In genomic region chr10:73643362-73643761, GRCh38 we compare ENCODE assay signal across 12 cellular contexts. TPM values are rescaled to one million over a fixed set of nuclear protein-coding genes. Genes with fewer than 3 reads are reported as not detected.
DNase-seq lines count a peak whose midpoint lies in the region; ATAC-seq and TF ChIP-seq lines count a peak whose summit lies in the region.
"Had no signal": no experiment of that assay in that cellular context is flagged by ENCODE, and none has a peak within 500 bp of the region (broad histone marks: within the 10 kb centered on the region; RNA-seq: fewer than 3 reads in every experiment).

No MANE protein-coding gene starts in this region.

- H3K27me3 ChIP-seq in DOHH2 (ENCODE audit: control insufficient read depth, low read length), result peaks cover 6% of the 10 kb centered on the region; the same call in 1 of the 2 replicates
- H3K27me3 ChIP-seq in skeletal muscle tissue (ENCODE audit: control insufficient read depth in 3 of 3, insufficient read depth in 3 of 3, low read length in 3 of 3), result no peaks in the 10 kb centered on the region
- H3K27me3 ChIP-seq in HAP-1 (ENCODE audit: low read depth), result no peaks in the 10 kb centered on the region

- H3K4me1 Mint-ChIP-seq in activated T-helper 17 cell treated with anti-CD3 and anti-CD28 coated beads, Interleukin-2, amount 50 U/mL, for 72 hours, result peaks cover 12% of the 10 kb centered on the region
- peaks cover 14% of the 10 kb centered on the region for H3K4me1 Mint-ChIP-seq in activated T-cell treated with anti-CD3 and anti-CD28 coated beads, Interleukin-2, amount 50 U/mL, for 24 hours (ENCODE audit: low read depth)

- no peaks in the 10 kb centered on the region for H3F3A ChIP-seq in DOHH2 (ENCODE audit: control insufficient read depth, insufficient read depth)

- H3K9me3 Mint-ChIP-seq in activated T-helper 17 cell treated with anti-CD3 and anti-CD28 coated beads, Interleukin-2, amount 50 U/mL, for 72 hours, result no peaks in the 10 kb centered on the region
- no peaks in the 10 kb centered on the region for H3K9me3 Mint-ChIP-seq in activated T-cell treated with anti-CD3 and anti-CD28 coated beads, Interleukin-2, amount 50 U/mL, for 24 hours
- H3K9me3 Mint-ChIP-seq: CD4-positive, CD25-positive, alpha-beta regulatory T cell; H9 had no signal

- no peaks in the 10 kb centered on the region for H3K9me3 ChIP-seq in DOHH2 (ENCODE audit: control insufficient read depth, insufficient read depth, low read length)
- no peaks in the 10 kb centered on the region for H3K9me3 ChIP-seq in skeletal muscle tissue (ENCODE audit: control insufficient read depth in 3 of 3, low read length in 3 of 3)
- H3K9me3 ChIP-seq in HAP-1, result no peaks in the 10 kb centered on the region
- H3K9me3 ChIP-seq: SK-N-SH had no signal

- no peaks in the 10 kb centered on the region for H3K36me3 Mint-ChIP-seq in activated T-helper 17 cell treated with anti-CD3 and anti-CD28 coated beads, Interleukin-2, amount 50 U/mL, for 72 hours (ENCODE audit: low read depth)
- H3K36me3 Mint-ChIP-seq in activated T-cell treated with anti-CD3 and anti-CD28 coated beads, Interleukin-2, amount 50 U/mL, for 24 hours (ENCODE audit: low read depth), result no peaks in the 10 kb centered on the region
- H3K36me3 Mint-ChIP-seq: CD4-positive, CD25-positive, alpha-beta regulatory T cell had no signal

- no peaks in the 10 kb centered on the region for H3K9me2 ChIP-seq in DOHH2 (replicated peaks; ENCODE audit: control insufficient read depth, low read length)
- H3K9me2 ChIP-seq: SK-N-SH had no signal

- TF ChIP-seq CTCF in 22Rv1 (IDR thresholded peaks at IDR 0.05) (no peak), DOHH2 (IDR thresholded peaks at IDR 0.05; ENCODE audit: low read depth, low read length, poor library complexity, severe bottlenecking) (no peak)

- H3K9ac ChIP-seq in skeletal muscle tissue (ENCODE audit: low read depth in 1 of 3, low read length in 3 of 3), result no peak overlapping the region
- H3K9ac ChIP-seq: SK-N-SH had no signal

- peak overlapping the region; percentile 38; the same call in 1 of the 2 replicates for H3K4me2 ChIP-seq in DOHH2 (ENCODE audit: low read length)
- H3K4me2 ChIP-seq: SK-N-SH had no signal

- H3K4me1 ChIP-seq in DOHH2 (ENCODE audit: control insufficient read depth, low read length) (peaks cover 22% of the 10 kb centered on the region), skeletal muscle tissue (ENCODE audit: control insufficient read depth in 3 of 3, insufficient read depth in 3 of 3, low read length in 3 of 3) (peaks cover 30 to 53% (median 53%) of the 10 kb centered on the region in 3 donors), HAP-1 (no peaks in the 10 kb centered on the region)

- DNase-seq in HAP-1 (ENCODE audit: low spot score in 2 of 2), result no peak
- no peak for DNase-seq in activated T-cell treated with anti-CD3 and anti-CD28 coated beads, Interleukin-2, amount 50 U/mL, for 24 hours
- DNase-seq: NCI-H2107, Right ventricle myocardium superior had no signal

- in situ Hi-C loops in HAP-1 (cut with MboI; ENCODE audit: low sequenced_read_pairs), result loop anchor here (5.0 kb wide), 1 partner anchor 116 kb away; no protein-coding TSS in a partner anchor

- no peaks in the 10 kb centered on the region for H4K20me1 ChIP-seq in DOHH2 (ENCODE audit: control insufficient read depth, insufficient read depth, low read depth, low read length)

- peak overlapping the region; percentile 76 for H3K27ac Mint-ChIP-seq in activated T-helper 17 cell treated with anti-CD3 and anti-CD28 coated beads, Interleukin-2, amount 50 U/mL, for 72 hours
- H3K27ac Mint-ChIP-seq in activated T-cell treated with anti-CD3 and anti-CD28 coated beads, Interleukin-2, amount 50 U/mL, for 24 hours, result no peak overlapping the region
- H3K27ac Mint-ChIP-seq: H9 had no signal

- no peaks in the 10 kb centered on the region for H3K27me3 Mint-ChIP-seq in activated T-helper 17 cell treated with anti-CD3 and anti-CD28 coated beads, Interleukin-2, amount 50 U/mL, for 72 hours
- H3K27me3 Mint-ChIP-seq in activated T-cell treated with anti-CD3 and anti-CD28 coated beads, Interleukin-2, amount 50 U/mL, for 24 hours, result peaks cover 4% of the 10 kb centered on the region

- H3K4me3 Mint-ChIP-seq in activated T-helper 17 cell treated with anti-CD3 and anti-CD28 coated beads, Interleukin-2, amount 50 U/mL, for 72 hours, result no peak overlapping the region
- no peak overlapping the region for H3K4me3 Mint-ChIP-seq in activated T-cell treated with anti-CD3 and anti-CD28 coated beads, Interleukin-2, amount 50 U/mL, for 24 hours
- H3K4me3 Mint-ChIP-seq: H9 had no signal

- H3K36me3 ChIP-seq in DOHH2 (ENCODE audit: control insufficient read depth, low read length), result no peaks in the 10 kb centered on the region
- peaks cover 3 to 12% (median 10%) of the 10 kb centered on the region in 3 donors for H3K36me3 ChIP-seq in skeletal muscle tissue (ENCODE audit: control insufficient read depth in 3 of 3, insufficient read depth in 3 of 3, low read length in 3 of 3)
- no peaks in the 10 kb centered on the region for H3K36me3 ChIP-seq in HAP-1 (replicated peaks)

- H3K79me2 ChIP-seq in DOHH2 (ENCODE audit: control insufficient read depth, low read length), result no peaks in the 10 kb centered on the region

- peak overlapping the region; percentile 13; the same call in 1 of the 2 replicates for H3K27ac ChIP-seq in 22Rv1
- no peak overlapping the region for H3K27ac ChIP-seq in DOHH2 (ENCODE audit: low read depth, low read length)
- H3K27ac ChIP-seq in skeletal muscle tissue (ENCODE audit: low read depth, low read length), result peak overlapping the region; percentile 96

- ATAC-seq in activated T-helper 17 cell treated with anti-CD3 and anti-CD28 coated beads, Interleukin-2, amount 50 U/mL, for 72 hours (replicated peaks), result no peak
- ATAC-seq in HG03108 (IDR thresholded peaks at IDR 0.05; ENCODE audit: unreplicated experiment), result no peak

- no peak overlapping the region for H3K4me3 ChIP-seq in DOHH2 (ENCODE audit: low read length)
- no peak overlapping the region for H3K4me3 ChIP-seq in skeletal muscle tissue (ENCODE audit: low read length in 3 of 3)
- H3K4me3 ChIP-seq in HAP-1, result no peak overlapping the region

RNA-seq across cellular contexts. Expression of gene MYOZ1, which starts 2.1 kb away (rescaled TPM):
- total RNA-seq in activated T-helper 17 cell treated with anti-CD3 and anti-CD28 coated beads, Interleukin-2, amount 50 U/mL, for 72 hours, result not detected
- total RNA-seq in skeletal muscle tissue, result 1,224 TPM
- total RNA-seq: CD4-positive, CD25-positive, alpha-beta regulatory T cell had no signal

RNA-seq across cellular contexts. Expression of gene SYNPO2L, which starts 12.5 kb away (rescaled TPM):
- not detected for total RNA-seq in activated T-helper 17 cell treated with anti-CD3 and anti-CD28 coated beads, Interleukin-2, amount 50 U/mL, for 72 hours
- 17.2 TPM for total RNA-seq in skeletal muscle tissue
- total RNA-seq: CD4-positive, CD25-positive, alpha-beta regulatory T cell had no signal

RNA-seq across cellular contexts. Expression of gene USP54, which starts 52.2 kb away (rescaled TPM):
- total RNA-seq in activated T-helper 17 cell treated with anti-CD3 and anti-CD28 coated beads, Interleukin-2, amount 50 U/mL, for 72 hours, result 1 to 10 TPM; 6.3 to 6.4 TPM
- 20.4 TPM for total RNA-seq in skeletal muscle tissue

RNA-seq across cellular contexts. Expression of gene AGAP5, which starts 54.5 kb away (rescaled TPM):
- 1 to 10 TPM; 6.3 to 7.2 TPM for total RNA-seq in activated T-helper 17 cell treated with anti-CD3 and anti-CD28 coated beads, Interleukin-2, amount 50 U/mL, for 72 hours
- total RNA-seq in skeletal muscle tissue, result 4.7 TPM

Comparison
In these comparisons a context has a peak if more than half of its experiments do, and no peak if none do; other contexts are left out.
1. RNA of gene MYOZ1, which starts 2.1 kb away (total RNA-seq): 1,224 TPM in skeletal muscle tissue (single experiment); not detected in activated T-helper 17 cell treated with anti-CD3 and anti-CD28 coated beads, Interleukin-2, amount 50 U/mL, for 72 hours; every median in the first group is over 1,000 times any median in the second.
2. RNA of gene SYNPO2L, which starts 12.5 kb away (total RNA-seq): 17.2 TPM in skeletal muscle tissue (single experiment); not detected in activated T-helper 17 cell treated with anti-CD3 and anti-CD28 coated beads, Interleukin-2, amount 50 U/mL, for 72 hours; every median in the first group is over 10 times any median in the second.